Comparison of ENCODE assay signal across 7 cellular contexts in the genomic region with DNA sequence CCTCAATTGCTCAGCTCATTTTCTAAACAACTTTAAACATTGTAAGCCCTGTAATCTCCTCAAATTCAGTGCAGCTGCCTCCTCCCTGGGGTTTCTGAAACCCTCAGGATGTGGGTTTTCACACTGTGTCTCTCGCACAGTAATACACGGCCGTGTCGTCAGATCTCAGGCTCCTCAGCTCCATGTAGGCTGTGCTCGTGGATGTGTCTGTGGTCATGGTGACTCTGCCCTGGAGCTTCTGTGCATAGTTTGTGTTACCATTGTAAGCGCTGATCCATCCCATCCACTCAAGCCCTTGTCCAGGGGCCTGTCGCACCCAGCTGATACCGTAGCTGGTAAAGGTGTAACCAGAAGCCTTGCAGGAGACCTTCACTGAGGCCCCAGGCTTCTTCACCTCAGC.
DNase-seq lines count a peak whose midpoint lies in the region.
"Not testable (repeated sequence)": the region's sequence is repeated elsewhere in the genome, so short reads cannot be mapped to it uniquely, and the experiment has no call there.

No MANE protein-coding gene starts in this region.

- H3K27ac ChIP-seq in KOPT-K1 (ENCODE audit: low read depth, low read length, poor library complexity, severe bottlenecking), result peak overlapping the region; percentile 87

- peak; percentile 29 for DNase-seq in activated CD4-positive, alpha-beta T cell treated with anti-CD3 and anti-CD28 coated beads for 1 hour
- DNase-seq in activated CD8-positive, alpha-beta memory T cell treated with anti-CD3 and anti-CD28 coated beads, Interleukin-2, amount 50 U/mL, for 1 hour (ENCODE audit: extremely low read depth), result peak; percentile 51
- peak; percentile 83 for DNase-seq in activated effector memory CD4-positive, alpha-beta T cell treated with anti-CD3 and anti-CD28 coated beads, Interleukin-2, amount 50 U/mL, for 16 hours
- DNase-seq in effector CD4-positive, alpha-beta T cell, result peak; percentile 54
- DNase-seq in stimulated activated CD4-positive, alpha-beta T cell treated with anti-CD3 and anti-CD28 coated beads, Interleukin-12 subunit alpha, Interleukin-12 subunit beta, amount 100 ng/mL, for 48 hours (ENCODE audit: low read depth in 2 of 3, low spot score in 1 of 3), result peak; percentile 50 to 57 (median 54)
- peak; percentile 23 to 47 for DNase-seq in stimulated activated CD8-positive, alpha-beta memory T cell treated with anti-CD3 and anti-CD28 coated beads, Interleukin-2, amount 100 ng/mL, for 1 hour (ENCODE audit: low read depth in 2 of 2)

- H3K9me3 ChIP-seq in KOPT-K1 (ENCODE audit: insufficient read depth, low read length, poor library complexity, severe bottlenecking), result not testable (repeated sequence)

- not testable (repeated sequence) for H3K36me3 ChIP-seq in KOPT-K1 (ENCODE audit: insufficient read depth, low read length)

Comparison
In these comparisons a context has a peak if more than half of its experiments do, and no peak if none do; other contexts are left out.
1. Peak in every context shown above with its lines: DNase-seq and H3K27ac ChIP-seq.
2. DNase-seq: peak in every context shown above with its lines; median percentile 83 in activated effector memory CD4-positive, alpha-beta T cell treated with anti-CD3 and anti-CD28 coated beads, Interleukin-2, amount 50 U/mL, for 16 hours; 54 in effector CD4-positive, alpha-beta T cell; 54 in stimulated activated CD4-positive, alpha-beta T cell treated with anti-CD3 and anti-CD28 coated beads, Interleukin-12 subunit alpha, Interleukin-12 subunit beta, amount 100 ng/mL, for 48 hours; 51 in activated CD8-positive, alpha-beta memory T cell treated with anti-CD3 and anti-CD28 coated beads, Interleukin-2, amount 50 U/mL, for 1 hour; 35 in stimulated activated CD8-positive, alpha-beta memory T cell treated with anti-CD3 and anti-CD28 coated beads, Interleukin-2, amount 100 ng/mL, for 1 hour; 29 in activated CD4-positive, alpha-beta T cell treated with anti-CD3 and anti-CD28 coated beads for 1 hour.